1 cellular context compared by ENCODE assay signal in the genomic region with DNA sequence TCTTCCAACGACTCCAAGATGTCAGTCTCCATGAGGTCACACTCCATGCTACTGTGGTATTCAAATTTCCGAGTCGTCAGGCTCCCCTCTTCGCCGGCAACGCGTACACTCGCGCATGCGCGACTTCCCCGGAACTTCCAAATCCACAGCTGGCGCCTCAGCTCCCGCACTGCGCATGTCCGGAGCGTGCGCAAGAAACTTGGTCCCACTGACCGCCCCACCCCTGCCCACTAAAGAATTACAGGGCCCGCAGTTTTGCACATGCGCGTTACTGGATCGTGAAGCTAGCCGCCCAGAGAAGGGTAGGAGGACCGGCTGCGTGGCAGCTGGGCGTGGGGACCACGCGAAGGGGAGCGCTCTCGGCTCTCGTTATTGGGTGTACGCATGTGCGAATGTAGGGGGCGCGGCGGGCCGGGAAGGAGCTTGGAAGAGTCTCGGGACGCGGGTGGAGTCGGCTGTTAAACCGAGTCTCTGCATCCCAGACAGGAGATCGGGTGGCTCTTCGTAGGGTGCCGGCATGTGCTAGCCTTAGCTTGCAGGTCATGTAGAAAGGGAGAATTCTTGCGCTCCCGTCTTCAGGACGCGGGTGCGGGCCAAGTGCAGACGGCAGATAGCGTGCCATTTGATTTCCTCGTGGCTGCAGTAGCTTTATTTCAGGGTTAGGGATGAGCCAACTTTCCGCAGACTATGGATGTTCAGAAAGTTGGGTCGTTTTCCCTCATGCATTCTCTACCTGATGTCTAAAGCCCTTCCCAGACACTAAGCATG.
A peak's percentile ranks its signal among the peaks of the same experiment; 100 is the strongest.
TF ChIP-seq lines count a peak whose summit lies in the region.

Gene FAM98A (minus strand): TSS at position 125 of the 768 bp plus-strand sequence. CDS start 78 bp downstream, at position 47.

TF ChIP-seq in SK-N-SH, 30 proteins besides CTCF, POLR2A, EP300 and RAD21 (continued from another document):
- TF ChIP-seq USF2 (IDR thresholded peaks at IDR 0.05; ENCODE audit: borderline replicate concordance, low read depth, low read length) = no peak
- peak; percentile 86 for TF ChIP-seq POLR2AphosphoS5 (IDR thresholded peaks at IDR 0.05; ENCODE audit: low read depth, low read length)
- TF ChIP-seq NFIC (IDR thresholded peaks at IDR 0.05; ENCODE audit: borderline replicate concordance) = no peak
- TF ChIP-seq ZBTB33 (IDR thresholded peaks at IDR 0.05; ENCODE audit: borderline replicate concordance, low read depth) = no peak
- TF ChIP-seq FOSL2 (IDR thresholded peaks at IDR 0.05; ENCODE audit: borderline replicate concordance, low read depth) = no peak
- peak; percentile 48; the same call in 1 of the 2 replicates for TF ChIP-seq TAF1 (IDR thresholded peaks at IDR 0.05; ENCODE audit: borderline replicate concordance, low read depth, low read length)
- TF ChIP-seq MXI1 (IDR thresholded peaks at IDR 0.05; ENCODE audit: low read depth, low read length) = peak; percentile 93
- TF ChIP-seq CHD2 (IDR thresholded peaks at IDR 0.05; ENCODE audit: low read length, partially characterized antibody) = peak; percentile 21
